16 cellular contexts compared by ENCODE assay signal in the genomic region with DNA sequence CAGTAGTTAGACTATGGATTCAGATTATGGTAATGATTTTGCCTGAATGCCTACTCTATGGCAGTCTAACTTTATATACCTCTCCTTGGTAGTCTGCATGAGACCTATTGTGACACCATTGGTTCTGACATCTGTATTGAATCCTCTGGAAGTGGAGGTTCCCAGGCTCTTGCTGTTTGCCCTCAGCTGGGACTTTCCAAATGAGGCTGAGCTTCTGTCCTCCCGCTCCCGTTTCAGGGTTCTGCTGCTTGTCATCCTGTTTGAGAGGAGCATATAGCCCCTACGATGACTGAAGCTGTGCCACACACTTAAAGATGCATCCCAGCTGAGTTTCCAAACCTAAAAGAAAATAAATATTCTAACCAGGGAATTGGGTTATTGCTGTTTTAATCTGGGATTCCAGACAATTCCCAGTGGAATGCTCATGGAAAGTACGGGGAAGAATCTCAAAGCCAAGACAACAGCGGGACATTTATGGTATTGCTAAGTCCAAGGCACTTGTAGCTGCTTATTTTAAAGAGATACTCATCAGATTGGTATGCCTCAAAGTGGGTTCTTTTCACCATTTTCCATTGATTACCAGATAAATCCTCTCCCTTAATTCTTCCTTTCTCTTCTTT.
A peak's percentile ranks its signal among the peaks of the same experiment; 100 is the strongest.
DNase-seq lines count a peak whose midpoint lies in the region; ATAC-seq and TF ChIP-seq lines count a peak whose summit lies in the region.
"Had no signal": no experiment of that assay in that cellular context is flagged by ENCODE, and none has a peak within 500 bp of the region (broad histone marks: within the 10 kb centered on the region; RNA-seq: fewer than 3 reads in every experiment).

No MANE protein-coding gene starts in this region.

- peaks cover 0 to 58% (median 16%) of the 10 kb centered on the region in 6 donors for H3K36me3 ChIP-seq in spleen
- H3K36me3 ChIP-seq: cardiac muscle cell had no signal

- H3K4me1 Mint-ChIP-seq in activated B cell treated with CpG ODN at 0.5 μM for 24 hours (peaks cover 74% of the 10 kb centered on the region), nephron progenitor cell (peaks cover 35% of the 10 kb centered on the region)

- TF ChIP-seq CTCF in activated B cell treated with CpG ODN at 0.5 μM for 24 hours (IDR thresholded peaks at IDR 0.05), result no peak
- TF ChIP-seq CTCF in fibroblast of the aortic adventitia (IDR thresholded peaks at IDR 0.05; ENCODE audit: insufficient read depth, low read length), result no peak
- no peak for TF ChIP-seq CTCF in spleen (IDR thresholded peaks at IDR 0.05 in 8 of 11, conservative IDR thresholded peaks at IDR 0.05 in 3 of 11)
- TF ChIP-seq CTCF in nephron progenitor cell (IDR thresholded peaks at IDR 0.05), result no peak

- H3K27ac ChIP-seq in spleen, result peak overlapping the region in 5 of 8 donors; percentile 12 to 89 (median 55)
- H3K27ac ChIP-seq: cardiac muscle cell, epithelial cell of prostate had no signal

- no peaks in the 10 kb centered on the region for H3K27me3 Mint-ChIP-seq in activated B cell treated with CpG ODN at 0.5 μM for 24 hours
- H3K27me3 Mint-ChIP-seq in nephron progenitor cell (ENCODE audit: low read depth, poor library complexity), result peaks cover 6% of the 10 kb centered on the region
- H3K27me3 Mint-ChIP-seq: stimulated activated naive CD8-positive, alpha-beta T cell treated with anti-CD3 and anti-CD28 coated beads, Interleukin-15, Interleukin-2, amounts not matched to agents 100 ng/mL and 50 ng/mL, for 24 hours had no signal

- ATAC-seq in activated B cell treated with CpG ODN at 0.5 μM for 24 hours (ENCODE audit: low read depth), result no peak

- peak; percentile 25 for DNase-seq in EL
- DNase-seq in activated B cell treated with CpG ODN at 0.5 μM for 24 hours, result no peak
- peak; percentile 59 for DNase-seq in fibroblast of the aortic adventitia (ENCODE audit: low read depth)
- no peak for DNase-seq in spleen
- no peak for DNase-seq in nephron progenitor cell
- DNase-seq in stimulated activated CD4-positive, alpha-beta T cell treated with anti-CD3 and anti-CD28 coated beads, Interleukin-4, amount 100 ng/mL, for 1 hour, result no peak
- no peak for DNase-seq in stimulated activated naive CD4-positive, alpha-beta T cell (lab: John Stamatoyannopoulos, UW)
- no peak for DNase-seq in RKO (ENCODE audit: low spot score)
- DNase-seq: activated effector memory CD4-positive, alpha-beta T cell treated with anti-CD3 and anti-CD28 coated beads, Interleukin-2, amount 50 U/mL, for 16 hours; NCI-H2029; NCI-H748 treated with DMSO at 0.1 percent for 48 hours; SHP77 treated with DMSO at 0.1 percent for 48 hours had no signal

- POLR2A ChIA-PET in activated B cell treated with CpG ODN at 0.5 μM for 24 hours (lab: Charles Lee), result interaction anchor here (0.6 to 2.6 kb wide), 5 partner anchors 8 to 57 kb away, joined by 3 to 6 read pairs (median 4); no protein-coding TSS in a partner anchor

- H3K4me3 ChIP-seq in fibroblast of the aortic adventitia (ENCODE audit: low read depth, low read length), result no peak overlapping the region
- no peak overlapping the region for H3K4me3 ChIP-seq in spleen
- H3K4me3 ChIP-seq: cardiac muscle cell had no signal

- H3K27ac Mint-ChIP-seq in activated B cell treated with CpG ODN at 0.5 μM for 24 hours (peak overlapping the region; percentile 37), nephron progenitor cell (no peak overlapping the region)
- H3K27ac Mint-ChIP-seq: progenitor cell of endocrine pancreas; stimulated activated naive CD8-positive, alpha-beta T cell treated with anti-CD3 and anti-CD28 coated beads, Interleukin-15, Interleukin-2, amounts not matched to agents 100 ng/mL and 50 ng/mL, for 24 hours had no signal

- H3K9me3 Mint-ChIP-seq in activated B cell treated with CpG ODN at 0.5 μM for 24 hours (no peaks in the 10 kb centered on the region), nephron progenitor cell (no peaks in the 10 kb centered on the region)
- H3K9me3 Mint-ChIP-seq: stimulated activated naive CD8-positive, alpha-beta T cell treated with anti-CD3 and anti-CD28 coated beads, Interleukin-15, Interleukin-2, amounts not matched to agents 100 ng/mL and 50 ng/mL, for 24 hours had no signal

- H3K4me1 ChIP-seq in spleen, result peaks cover 28 to 93% (median 60%) of the 10 kb centered on the region in 6 donors

- intact Hi-C loops in activated B cell treated with CpG ODN at 0.5 μM for 24 hours (cut with micrococcal nuclease) (no loop called here), spleen (cut with DNase I; ENCODE audit: low total_unique reads) (no loop called here)

- CTCF ChIA-PET in activated B cell treated with CpG ODN at 0.5 μM for 24 hours (lab: Charles Lee), result no interaction called here

- H3K9me3 ChIP-seq in spleen, result no peaks in the 10 kb centered on the region

- TF ChIP-seq POLR2A in spleen (IDR thresholded peaks at IDR 0.05), result no peak

- H3K36me3 Mint-ChIP-seq in activated B cell treated with CpG ODN at 0.5 μM for 24 hours (ENCODE audit: low read depth), result peaks cover 57% of the 10 kb centered on the region
- peaks cover 24% of the 10 kb centered on the region for H3K36me3 Mint-ChIP-seq in nephron progenitor cell (ENCODE audit: low read depth)

- 69 to 83% (median 69%) methylated on average over 5 of the region's 5 CpGs for WGBS in spleen, 5 donors

- H3K27me3 ChIP-seq in spleen (replicated peaks in 1 of 7), result no peaks in the 10 kb centered on the region
- H3K27me3 ChIP-seq: cardiac muscle cell had no signal

- no peak overlapping the region for H3K4me3 Mint-ChIP-seq in activated B cell treated with CpG ODN at 0.5 μM for 24 hours
- H3K4me3 Mint-ChIP-seq in nephron progenitor cell, result no peak overlapping the region
- H3K4me3 Mint-ChIP-seq: stimulated activated naive CD8-positive, alpha-beta T cell treated with anti-CD3 and anti-CD28 coated beads, Interleukin-15, Interleukin-2, amounts not matched to agents 100 ng/mL and 50 ng/mL, for 24 hours had no signal

Comparison
In these comparisons a context has a peak if more than half of its experiments do, and no peak if none do; other contexts are left out.
1. DNase-seq: peak in EL (single experiment) and fibroblast of the aortic adventitia (single experiment); none in activated B cell treated with CpG ODN at 0.5 μM for 24 hours (single experiment), spleen (single experiment), nephron progenitor cell (single experiment), stimulated activated CD4-positive, alpha-beta T cell treated with anti-CD3 and anti-CD28 coated beads, Interleukin-4, amount 100 ng/mL, for 1 hour (single experiment), stimulated activated naive CD4-positive, alpha-beta T cell (0 of 6) and RKO (single experiment).